Comparison of ENCODE assay signal across 34 cellular contexts in the genomic region with DNA sequence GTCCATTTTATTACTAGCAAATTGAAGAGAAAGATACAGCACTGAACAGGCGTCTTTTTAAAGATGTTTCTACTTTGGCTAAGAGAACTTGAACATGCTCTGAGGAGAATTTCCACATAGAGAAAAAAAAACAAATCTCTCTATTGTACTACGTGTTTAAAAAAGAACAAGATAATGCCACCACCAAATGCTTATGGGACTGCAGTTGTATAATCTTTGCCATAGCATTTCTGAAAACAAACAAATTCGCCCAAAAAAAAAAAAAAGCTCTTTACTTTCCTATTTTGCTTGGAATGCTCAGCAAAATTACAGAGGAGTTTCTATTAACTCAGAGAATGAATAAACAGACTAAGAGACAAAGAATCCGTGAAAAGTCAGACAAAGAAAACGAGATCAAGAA.
"Had no signal": no experiment of that assay in that cellular context is flagged by ENCODE, and none has a peak within 500 bp of the region (broad histone marks: within the 10 kb centered on the region; RNA-seq: fewer than 3 reads in every experiment).

No MANE protein-coding gene starts in this region.

- DNase-seq: activated CD4-positive, alpha-beta T cell treated with anti-CD3 and anti-CD28 coated beads for 4 hours; activated CD4-positive, alpha-beta T cell treated with anti-CD3 and anti-CD28 coated beads, Interleukin-2, amount 50 U/mL, for 4 hours; activated CD4-positive, CD25-positive, alpha-beta regulatory T cell; activated effector memory CD4-positive, alpha-beta T cell treated with Interleukin-2 at 50 U/mL for 16 hours; activated naive CD4-positive, alpha-beta T cell treated with Interleukin-2 at 50 U/mL for 16 hours; activated T-cell treated with anti-CD3 and anti-CD28 coated beads for 4 hours; activated T-cell treated with anti-CD3 and anti-CD28 coated beads, Interleukin-2, amount 50 U/mL, for 72 hours; adrenal gland; aorta; brain microvascular endothelial cell; central memory CD4-positive, alpha-beta T cell; dermis blood vessel endothelial cell; effector CD4-positive, alpha-beta T cell; foreskin keratinocyte; heart left ventricle; hypothalamus; immature natural killer cell; kidney; mammary epithelial cell; nucleus accumbens; pancreas; retina; sigmoid colon; small intestine; stimulated activated CD4-positive, alpha-beta T cell treated with anti-CD3 and anti-CD28 coated beads, Interleukin-4, amount 100 ng/mL, for 24 hours; stimulated activated naive CD8-positive, alpha-beta T cell treated with anti-CD3 and anti-CD28 coated beads, Interleukin-15, amount 100 ng/mL, for 72 hours; substantia nigra; T-helper 1 cell; thyroid gland; upper lobe of left lung had no signal

- H3K4me3 ChIP-seq: adrenal gland, esophagus muscularis mucosa, heart left ventricle, pancreas, prostate gland, sigmoid colon, thyroid gland, upper lobe of left lung, vagina had no signal

- ATAC-seq: activated T-cell treated with anti-CD3 and anti-CD28 coated beads, Interleukin-2, amount 50 U/mL, for 72 hours; foreskin keratinocyte; heart left ventricle; pancreas; stimulated activated effector memory CD8-positive, alpha-beta T cell treated with anti-CD3 and anti-CD28 coated beads, Interleukin-12 subunit alpha, Interleukin-12 subunit beta, amount 100 ng/mL, for 72 hours; stimulated activated naive CD8-positive, alpha-beta T cell treated with anti-CD3 and anti-CD28 coated beads, Interleukin-15, amount 100 ng/mL, for 72 hours had no signal
